ENCODE assay signal across 1 cellular context in the genomic region with DNA sequence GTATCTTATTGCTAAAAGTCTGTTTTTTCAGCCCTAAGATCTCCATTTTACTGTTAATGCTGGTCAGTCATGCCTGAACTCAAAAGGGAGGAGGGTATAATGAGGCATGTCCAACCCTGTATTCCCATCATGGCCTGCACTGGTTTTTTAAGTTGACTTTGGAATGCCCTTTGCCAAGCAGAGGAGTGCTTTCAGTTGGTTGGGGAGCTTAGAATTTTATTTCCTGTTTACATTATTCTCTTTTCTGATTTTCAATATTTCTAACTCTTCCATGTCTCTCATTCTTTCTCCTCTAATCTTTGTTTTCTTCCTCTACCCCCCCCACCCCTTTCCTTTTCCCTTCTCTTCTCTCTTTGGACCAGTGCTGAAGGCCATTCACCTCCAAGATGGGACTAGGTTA.
TF ChIP-seq lines count a peak whose summit lies in the region.

No MANE protein-coding gene starts in this region.

TF ChIP-seq in GM23338, 12 proteins besides CTCF, POLR2A, EP300 and RAD21 (continued from another document):
- TF ChIP-seq, protein P1, sequence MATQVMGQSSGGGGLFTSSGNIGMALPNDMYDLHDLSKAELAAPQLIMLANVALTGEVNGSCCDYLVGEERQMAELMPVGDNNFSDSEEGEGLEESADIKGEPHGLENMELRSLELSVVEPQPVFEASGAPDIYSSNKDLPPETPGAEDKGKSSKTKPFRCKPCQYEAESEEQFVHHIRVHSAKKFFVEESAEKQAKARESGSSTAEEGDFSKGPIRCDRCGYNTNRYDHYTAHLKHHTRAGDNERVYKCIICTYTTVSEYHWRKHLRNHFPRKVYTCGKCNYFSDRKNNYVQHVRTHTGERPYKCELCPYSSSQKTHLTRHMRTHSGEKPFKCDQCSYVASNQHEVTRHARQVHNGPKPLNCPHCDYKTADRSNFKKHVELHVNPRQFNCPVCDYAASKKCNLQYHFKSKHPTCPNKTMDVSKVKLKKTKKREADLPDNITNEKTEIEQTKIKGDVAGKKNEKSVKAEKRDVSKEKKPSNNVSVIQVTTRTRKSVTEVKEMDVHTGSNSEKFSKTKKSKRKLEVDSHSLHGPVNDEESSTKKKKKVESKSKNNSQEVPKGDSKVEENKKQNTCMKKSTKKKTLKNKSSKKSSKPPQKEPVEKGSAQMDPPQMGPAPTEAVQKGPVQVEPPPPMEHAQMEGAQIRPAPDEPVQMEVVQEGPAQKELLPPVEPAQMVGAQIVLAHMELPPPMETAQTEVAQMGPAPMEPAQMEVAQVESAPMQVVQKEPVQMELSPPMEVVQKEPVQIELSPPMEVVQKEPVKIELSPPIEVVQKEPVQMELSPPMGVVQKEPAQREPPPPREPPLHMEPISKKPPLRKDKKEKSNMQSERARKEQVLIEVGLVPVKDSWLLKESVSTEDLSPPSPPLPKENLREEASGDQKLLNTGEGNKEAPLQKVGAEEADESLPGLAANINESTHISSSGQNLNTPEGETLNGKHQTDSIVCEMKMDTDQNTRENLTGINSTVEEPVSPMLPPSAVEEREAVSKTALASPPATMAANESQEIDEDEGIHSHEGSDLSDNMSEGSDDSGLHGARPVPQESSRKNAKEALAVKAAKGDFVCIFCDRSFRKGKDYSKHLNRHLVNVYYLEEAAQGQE (IDR thresholded peaks at IDR 0.05; ENCODE audit: unreplicated experiment), result no peak
